Comparison of ENCODE assay signal across 9 cellular contexts in the genomic region with DNA sequence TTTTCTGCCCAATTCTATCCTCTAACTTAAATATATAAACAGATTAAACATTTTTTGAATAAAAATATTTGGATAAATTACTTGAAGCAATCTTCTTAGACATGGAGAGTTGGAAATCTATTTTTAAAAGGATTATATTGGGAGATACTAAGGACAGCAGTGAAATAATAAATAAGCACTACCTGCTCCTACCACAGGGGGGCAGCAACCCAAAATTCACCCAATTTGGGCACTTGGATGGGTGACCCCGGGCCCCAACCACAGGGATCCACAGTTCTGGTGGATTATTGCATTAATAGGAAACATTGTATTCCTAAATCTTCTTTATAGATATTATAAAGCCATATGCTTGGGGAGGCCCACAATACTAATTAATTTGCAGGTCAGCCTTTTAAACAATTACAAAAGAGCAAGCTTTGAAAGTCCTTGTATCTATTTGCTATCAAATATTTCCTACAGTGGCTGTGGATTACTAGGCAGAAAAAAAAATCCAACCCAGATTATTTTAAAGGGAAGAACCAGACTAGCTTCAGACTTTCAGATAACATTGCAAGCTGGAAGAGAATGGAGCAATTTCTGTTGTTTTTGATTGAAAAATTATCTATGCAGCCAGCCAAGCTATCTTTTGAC.
A peak's percentile ranks its signal among the peaks of the same experiment; 100 is the strongest.
DNase-seq lines count a peak whose midpoint lies in the region; ATAC-seq and TF ChIP-seq lines count a peak whose summit lies in the region.
"Had no signal": no experiment of that assay in that cellular context is flagged by ENCODE, and none has a peak within 500 bp of the region (broad histone marks: within the 10 kb centered on the region; RNA-seq: fewer than 3 reads in every experiment).

No MANE protein-coding gene starts in this region.

- TF ChIP-seq POLR2A in NB4 (IDR thresholded peaks at IDR 0.05; ENCODE audit: extremely low read depth, insufficient read length), result no peak

- no peak overlapping the region for H3K4me3 ChIP-seq in DND-41 (ENCODE audit: low read depth in 1 of 2, low read length in 2 of 2)
- H3K4me3 ChIP-seq in NB4 (ENCODE audit: low read depth, low read length), result no peak overlapping the region
- H3K4me3 ChIP-seq in mucosa of descending colon, result no peak overlapping the region

- H3K9me3 ChIP-seq in DND-41 (ENCODE audit: insufficient read depth, low read length, severe bottlenecking) (no peaks in the 10 kb centered on the region), mucosa of descending colon (no peaks in the 10 kb centered on the region)

- no peaks in the 10 kb centered on the region for H4K20me1 ChIP-seq in DND-41 (ENCODE audit: insufficient read depth, low read length)

- DNase-seq in DND-41, result peak; percentile 55
- peak; percentile 35 for DNase-seq in NB4 (ENCODE audit: low read depth)
- DNase-seq in T47D (ENCODE audit: low read depth in 1 of 2, low spot score in 1 of 2), result peak; percentile 39 to 59
- peak in 1 of 3 donors; percentile 67 for DNase-seq in mucosa of descending colon
- DNase-seq in HCEC 1CT, result no peak

- ATAC-seq in DND-41 (ENCODE audit: insufficient read depth, low read depth) (peak; percentile 70), GM19372 (IDR thresholded peaks at IDR 0.05; ENCODE audit: low read depth, unreplicated experiment) (peak; percentile 53), mucosa of descending colon (peak; percentile 38), GM21381 (IDR thresholded peaks at IDR 0.05; ENCODE audit: unreplicated experiment) (no peak), HG03378 (IDR thresholded peaks at IDR 0.05; ENCODE audit: unreplicated experiment) (no peak)
- ATAC-seq: naive thymus-derived CD4-positive, alpha-beta T cell had no signal

- no peaks in the 10 kb centered on the region for H3K27me3 ChIP-seq in DND-41 (ENCODE audit: insufficient read depth, low read length, poor library complexity)

- H3K9ac ChIP-seq in DND-41 (ENCODE audit: low read depth, low read length), result no peak overlapping the region

- H3K36me3 ChIP-seq in DND-41 (ENCODE audit: insufficient read depth, low read length) (no peaks in the 10 kb centered on the region), mucosa of descending colon (ENCODE audit: low read depth) (no peaks in the 10 kb centered on the region)

- in situ Hi-C loops in T47D (cut with HindIII; ENCODE audit: low pct_unique_long_range_greater_than_20kb, low sequenced_read_pairs), result no loop called here

- no peaks in the 10 kb centered on the region for H3K79me2 ChIP-seq in DND-41 (ENCODE audit: insufficient read depth, low read length)

- TF ChIP-seq CTCF in DND-41 (IDR thresholded peaks at IDR 0.05; ENCODE audit: borderline replicate concordance, extremely low read depth, low read length, poor library complexity, severe bottlenecking), result peak; percentile 79
- peak; percentile 66 for TF ChIP-seq CTCF in NB4 (IDR thresholded peaks at IDR 0.05; ENCODE audit: low read depth, low read length)
- peak; percentile 32 for TF ChIP-seq CTCF in mucosa of descending colon (IDR thresholded peaks at IDR 0.05)

- H2AFZ ChIP-seq in DND-41 (ENCODE audit: low read depth, low read length), result no peak overlapping the region

- no peak overlapping the region for H3K4me2 ChIP-seq in DND-41 (ENCODE audit: insufficient read depth, low read length)

- intact Hi-C loops in mucosa of descending colon (cut with DNase I, micrococcal nuclease), result no loop called here

- H3K4me1 ChIP-seq in DND-41 (ENCODE audit: insufficient read depth, low read length), result no peaks in the 10 kb centered on the region
- H3K4me1 ChIP-seq in mucosa of descending colon (ENCODE audit: low read depth), result no peaks in the 10 kb centered on the region

- no peak overlapping the region for H3K27ac ChIP-seq in DND-41 (ENCODE audit: low read length)

Comparison
In these comparisons a context has a peak if more than half of its experiments do, and no peak if none do; other contexts are left out.
1. ATAC-seq: peak in DND-41 (single experiment), GM19372 (single experiment) and mucosa of descending colon (single experiment); none in GM21381 (single experiment) and HG03378 (single experiment).
2. Peak in every context shown above with its lines, with median percentiles within 50 percentile points of each other: CTCF ChIP-seq.